1 cellular context compared by ENCODE assay signal in the genomic region with DNA sequence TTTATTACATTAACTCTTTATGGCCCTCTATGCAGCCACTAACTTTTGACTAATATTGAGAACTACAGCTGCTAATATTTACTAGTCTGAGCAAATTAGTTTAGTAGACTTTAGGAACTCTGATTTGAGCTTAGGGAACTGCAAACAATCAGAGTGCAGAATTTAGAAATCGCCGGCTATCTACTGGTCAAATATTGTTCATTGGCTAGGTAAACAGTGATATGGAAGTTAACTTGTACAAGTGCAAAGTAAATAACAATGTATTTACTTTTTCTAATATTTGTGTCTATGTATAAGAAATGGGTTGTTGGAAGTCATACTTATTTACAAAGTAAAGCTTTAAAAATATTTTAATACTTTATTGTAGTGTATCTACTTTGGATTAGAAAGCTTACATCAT.
TF ChIP-seq lines count a peak whose summit lies in the region.

No MANE protein-coding gene starts in this region.

TF ChIP-seq in HepG2, 621 proteins besides CTCF, POLR2A, EP300 and RAD21 (continued from another document and continues in another):
- TF ChIP-seq, protein P1, sequence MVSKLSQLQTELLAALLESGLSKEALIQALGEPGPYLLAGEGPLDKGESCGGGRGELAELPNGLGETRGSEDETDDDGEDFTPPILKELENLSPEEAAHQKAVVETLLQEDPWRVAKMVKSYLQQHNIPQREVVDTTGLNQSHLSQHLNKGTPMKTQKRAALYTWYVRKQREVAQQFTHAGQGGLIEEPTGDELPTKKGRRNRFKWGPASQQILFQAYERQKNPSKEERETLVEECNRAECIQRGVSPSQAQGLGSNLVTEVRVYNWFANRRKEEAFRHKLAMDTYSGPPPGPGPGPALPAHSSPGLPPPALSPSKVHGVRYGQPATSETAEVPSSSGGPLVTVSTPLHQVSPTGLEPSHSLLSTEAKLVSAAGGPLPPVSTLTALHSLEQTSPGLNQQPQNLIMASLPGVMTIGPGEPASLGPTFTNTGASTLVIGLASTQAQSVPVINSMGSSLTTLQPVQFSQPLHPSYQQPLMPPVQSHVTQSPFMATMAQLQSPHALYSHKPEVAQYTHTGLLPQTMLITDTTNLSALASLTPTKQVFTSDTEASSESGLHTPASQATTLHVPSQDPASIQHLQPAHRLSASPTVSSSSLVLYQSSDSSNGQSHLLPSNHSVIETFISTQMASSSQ (IDR thresholded peaks at IDR 0.05; ENCODE audit: low read depth), result no peak
- TF ChIP-seq, protein P1 (CRISPR knock-in tag; IDR thresholded peaks at IDR 0.05; ENCODE audit: borderline replicate concordance), result no peak
- TF ChIP-seq ADNP (CRISPR knock-in tag; IDR thresholded peaks at IDR 0.05), result no peak
- peak; percentile 89 for TF ChIP-seq HDAC2 (CRISPR knock-in tag; IDR thresholded peaks at IDR 0.05)
- no peak for TF ChIP-seq NCOA5 (CRISPR knock-in tag; IDR thresholded peaks at IDR 0.05)
- TF ChIP-seq, protein P2, sequence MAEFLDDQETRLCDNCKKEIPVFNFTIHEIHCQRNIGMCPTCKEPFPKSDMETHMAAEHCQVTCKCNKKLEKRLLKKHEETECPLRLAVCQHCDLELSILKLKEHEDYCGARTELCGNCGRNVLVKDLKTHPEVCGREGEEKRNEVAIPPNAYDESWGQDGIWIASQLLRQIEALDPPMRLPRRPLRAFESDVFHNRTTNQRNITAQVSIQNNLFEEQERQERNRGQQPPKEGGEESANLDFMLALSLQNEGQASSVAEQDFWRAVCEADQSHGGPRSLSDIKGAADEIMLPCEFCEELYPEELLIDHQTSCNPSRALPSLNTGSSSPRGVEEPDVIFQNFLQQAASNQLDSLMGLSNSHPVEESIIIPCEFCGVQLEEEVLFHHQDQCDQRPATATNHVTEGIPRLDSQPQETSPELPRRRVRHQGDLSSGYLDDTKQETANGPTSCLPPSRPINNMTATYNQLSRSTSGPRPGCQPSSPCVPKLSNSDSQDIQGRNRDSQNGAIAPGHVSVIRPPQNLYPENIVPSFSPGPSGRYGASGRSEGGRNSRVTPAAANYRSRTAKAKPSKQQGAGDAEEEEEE (CRISPR knock-in tag; IDR thresholded peaks at IDR 0.05; ENCODE audit: borderline replicate concordance), result no peak
- TF ChIP-seq NR2F2 (IDR thresholded peaks at IDR 0.05; ENCODE audit: borderline replicate concordance, low read depth), result peak; percentile 58; the same call in 1 of the 2 replicates
- no peak for TF ChIP-seq ZNF878 (CRISPR knock-in tag; IDR thresholded peaks at IDR 0.05)
- TF ChIP-seq SNAI1 (CRISPR knock-in tag; IDR thresholded peaks at IDR 0.05; ENCODE audit: borderline replicate concordance), result no peak
- TF ChIP-seq, protein P3, sequence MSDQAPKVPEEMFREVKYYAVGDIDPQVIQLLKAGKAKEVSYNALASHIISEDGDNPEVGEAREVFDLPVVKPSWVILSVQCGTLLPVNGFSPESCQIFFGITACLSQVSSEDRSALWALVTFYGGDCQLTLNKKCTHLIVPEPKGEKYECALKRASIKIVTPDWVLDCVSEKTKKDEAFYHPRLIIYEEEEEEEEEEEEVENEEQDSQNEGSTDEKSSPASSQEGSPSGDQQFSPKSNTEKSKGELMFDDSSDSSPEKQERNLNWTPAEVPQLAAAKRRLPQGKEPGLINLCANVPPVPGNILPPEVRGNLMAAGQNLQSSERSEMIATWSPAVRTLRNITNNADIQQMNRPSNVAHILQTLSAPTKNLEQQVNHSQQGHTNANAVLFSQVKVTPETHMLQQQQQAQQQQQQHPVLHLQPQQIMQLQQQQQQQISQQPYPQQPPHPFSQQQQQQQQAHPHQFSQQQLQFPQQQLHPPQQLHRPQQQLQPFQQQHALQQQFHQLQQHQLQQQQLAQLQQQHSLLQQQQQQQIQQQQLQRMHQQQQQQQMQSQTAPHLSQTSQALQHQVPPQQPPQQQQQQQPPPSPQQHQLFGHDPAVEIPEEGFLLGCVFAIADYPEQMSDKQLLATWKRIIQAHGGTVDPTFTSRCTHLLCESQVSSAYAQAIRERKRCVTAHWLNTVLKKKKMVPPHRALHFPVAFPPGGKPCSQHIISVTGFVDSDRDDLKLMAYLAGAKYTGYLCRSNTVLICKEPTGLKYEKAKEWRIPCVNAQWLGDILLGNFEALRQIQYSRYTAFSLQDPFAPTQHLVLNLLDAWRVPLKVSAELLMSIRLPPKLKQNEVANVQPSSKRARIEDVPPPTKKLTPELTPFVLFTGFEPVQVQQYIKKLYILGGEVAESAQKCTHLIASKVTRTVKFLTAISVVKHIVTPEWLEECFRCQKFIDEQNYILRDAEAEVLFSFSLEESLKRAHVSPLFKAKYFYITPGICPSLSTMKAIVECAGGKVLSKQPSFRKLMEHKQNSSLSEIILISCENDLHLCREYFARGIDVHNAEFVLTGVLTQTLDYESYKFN (CRISPR knock-in tag; conservative IDR thresholded peaks at IDR 0.05), result no peak
- TF ChIP-seq ZKSCAN1 (IDR thresholded peaks at IDR 0.05; ENCODE audit: low read length), result no peak
- TF ChIP-seq ZZZ3 (CRISPR knock-in tag; IDR thresholded peaks at IDR 0.05; ENCODE audit: borderline replicate concordance), result no peak
- TF ChIP-seq, protein P4, sequence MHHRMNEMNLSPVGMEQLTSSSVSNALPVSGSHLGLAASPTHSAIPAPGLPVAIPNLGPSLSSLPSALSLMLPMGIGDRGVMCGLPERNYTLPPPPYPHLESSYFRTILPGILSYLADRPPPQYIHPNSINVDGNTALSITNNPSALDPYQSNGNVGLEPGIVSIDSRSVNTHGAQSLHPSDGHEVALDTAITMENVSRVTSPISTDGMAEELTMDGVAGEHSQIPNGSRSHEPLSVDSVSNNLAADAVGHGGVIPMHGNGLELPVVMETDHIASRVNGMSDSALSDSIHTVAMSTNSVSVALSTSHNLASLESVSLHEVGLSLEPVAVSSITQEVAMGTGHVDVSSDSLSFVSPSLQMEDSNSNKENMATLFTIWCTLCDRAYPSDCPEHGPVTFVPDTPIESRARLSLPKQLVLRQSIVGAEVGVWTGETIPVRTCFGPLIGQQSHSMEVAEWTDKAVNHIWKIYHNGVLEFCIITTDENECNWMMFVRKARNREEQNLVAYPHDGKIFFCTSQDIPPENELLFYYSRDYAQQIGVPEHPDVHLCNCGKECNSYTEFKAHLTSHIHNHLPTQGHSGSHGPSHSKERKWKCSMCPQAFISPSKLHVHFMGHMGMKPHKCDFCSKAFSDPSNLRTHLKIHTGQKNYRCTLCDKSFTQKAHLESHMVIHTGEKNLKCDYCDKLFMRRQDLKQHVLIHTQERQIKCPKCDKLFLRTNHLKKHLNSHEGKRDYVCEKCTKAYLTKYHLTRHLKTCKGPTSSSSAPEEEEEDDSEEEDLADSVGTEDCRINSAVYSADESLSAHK (CRISPR knock-in tag; IDR thresholded peaks at IDR 0.05; ENCODE audit: borderline replicate concordance), result no peak
- TF ChIP-seq RFX3 (CRISPR knock-in tag; IDR thresholded peaks at IDR 0.05), result no peak
- TF ChIP-seq, protein P5, sequence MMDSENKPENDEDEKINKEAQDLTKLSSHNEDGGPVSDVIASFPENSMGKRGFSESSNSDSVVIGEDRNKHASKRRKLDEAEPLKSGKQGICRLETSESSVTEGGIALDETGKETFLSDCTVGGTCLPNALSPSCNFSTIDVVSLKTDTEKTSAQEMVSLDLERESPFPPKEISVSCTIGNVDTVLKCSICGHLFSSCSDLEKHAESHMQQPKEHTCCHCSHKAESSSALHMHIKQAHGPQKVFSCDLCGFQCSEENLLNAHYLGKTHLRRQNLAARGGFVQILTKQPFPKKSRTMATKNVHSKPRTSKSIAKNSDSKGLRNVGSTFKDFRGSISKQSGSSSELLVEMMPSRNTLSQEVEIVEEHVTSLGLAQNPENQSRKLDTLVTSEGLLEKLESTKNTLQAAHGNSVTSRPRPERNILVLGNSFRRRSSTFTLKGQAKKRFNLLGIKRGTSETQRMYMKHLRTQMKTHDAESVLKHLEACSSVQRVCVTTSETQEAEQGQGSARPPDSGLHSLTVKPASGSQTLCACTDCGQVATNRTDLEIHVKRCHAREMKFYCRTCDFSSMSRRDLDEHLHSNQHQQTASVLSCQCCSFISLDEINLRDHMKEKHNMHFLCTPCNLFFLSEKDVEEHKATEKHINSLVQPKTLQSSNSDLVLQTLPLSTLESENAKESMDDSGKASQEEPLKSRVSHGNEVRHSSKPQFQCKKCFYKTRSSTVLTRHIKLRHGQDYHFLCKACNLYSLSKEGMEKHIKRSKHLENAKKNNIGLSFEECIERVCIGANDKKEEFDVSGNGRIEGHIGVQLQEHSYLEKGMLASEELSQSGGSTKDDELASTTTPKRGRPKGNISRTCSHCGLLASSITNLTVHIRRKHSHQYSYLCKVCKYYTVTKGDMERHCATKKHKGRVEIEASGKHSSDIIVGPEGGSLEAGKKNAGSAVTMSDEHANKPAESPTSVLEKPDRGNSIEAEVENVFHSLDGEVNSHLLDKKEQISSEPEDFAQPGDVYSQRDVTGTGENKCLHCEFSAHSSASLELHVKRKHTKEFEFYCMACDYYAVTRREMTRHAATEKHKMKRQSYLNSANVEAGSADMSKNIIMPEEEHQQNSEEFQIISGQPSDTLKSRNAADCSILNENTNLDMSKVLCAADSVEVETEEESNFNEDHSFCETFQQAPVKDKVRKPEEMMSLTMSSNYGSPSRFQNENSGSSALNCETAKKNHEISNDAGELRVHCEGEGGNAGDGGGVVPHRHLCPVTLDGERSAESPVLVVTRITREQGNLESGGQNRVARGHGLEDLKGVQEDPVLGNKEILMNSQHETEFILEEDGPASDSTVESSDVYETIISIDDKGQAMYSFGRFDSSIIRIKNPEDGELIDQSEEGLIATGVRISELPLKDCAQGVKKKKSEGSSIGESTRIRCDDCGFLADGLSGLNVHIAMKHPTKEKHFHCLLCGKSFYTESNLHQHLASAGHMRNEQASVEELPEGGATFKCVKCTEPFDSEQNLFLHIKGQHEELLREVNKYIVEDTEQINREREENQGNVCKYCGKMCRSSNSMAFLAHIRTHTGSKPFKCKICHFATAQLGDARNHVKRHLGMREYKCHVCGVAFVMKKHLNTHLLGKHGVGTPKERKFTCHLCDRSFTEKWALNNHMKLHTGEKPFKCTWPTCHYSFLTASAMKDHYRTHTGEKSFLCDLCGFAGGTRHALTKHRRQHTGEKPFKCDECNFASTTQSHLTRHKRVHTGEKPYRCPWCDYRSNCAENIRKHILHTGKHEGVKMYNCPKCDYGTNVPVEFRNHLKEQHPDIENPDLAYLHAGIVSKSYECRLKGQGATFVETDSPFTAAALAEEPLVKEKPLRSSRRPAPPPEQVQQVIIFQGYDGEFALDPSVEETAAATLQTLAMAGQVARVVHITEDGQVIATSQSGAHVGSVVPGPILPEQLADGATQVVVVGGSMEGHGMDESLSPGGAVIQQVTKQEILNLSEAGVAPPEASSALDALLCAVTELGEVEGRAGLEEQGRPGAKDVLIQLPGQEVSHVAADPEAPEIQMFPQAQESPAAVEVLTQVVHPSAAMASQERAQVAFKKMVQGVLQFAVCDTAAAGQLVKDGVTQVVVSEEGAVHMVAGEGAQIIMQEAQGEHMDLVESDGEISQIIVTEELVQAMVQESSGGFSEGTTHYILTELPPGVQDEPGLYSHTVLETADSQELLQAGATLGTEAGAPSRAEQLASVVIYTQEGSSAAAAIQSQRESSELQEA (CRISPR knock-in tag; IDR thresholded peaks at IDR 0.05; ENCODE audit: not compliant biosample characterization), result no peak
- TF ChIP-seq, protein P6, sequence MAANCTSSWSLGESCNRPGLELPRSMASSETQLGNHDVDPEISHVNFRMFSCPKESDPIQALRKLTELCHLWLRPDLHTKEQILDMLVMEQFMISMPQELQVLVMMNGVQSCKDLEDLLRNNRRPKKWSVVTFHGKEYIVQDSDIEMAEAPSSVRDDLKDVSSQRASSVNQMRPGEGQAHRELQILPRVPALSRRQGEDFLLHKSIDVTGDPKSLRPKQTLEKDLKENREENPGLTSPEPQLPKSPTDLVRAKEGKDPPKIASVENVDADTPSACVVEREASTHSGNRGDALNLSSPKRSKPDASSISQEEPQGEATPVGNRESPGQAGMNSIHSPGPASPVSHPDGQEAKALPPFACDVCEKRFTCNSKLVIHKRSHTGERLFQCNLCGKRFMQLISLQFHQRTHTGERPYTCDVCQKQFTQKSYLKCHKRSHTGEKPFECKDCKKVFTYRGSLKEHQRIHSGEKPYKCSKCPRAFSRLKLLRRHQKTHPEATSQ (CRISPR knock-in tag; IDR thresholded peaks at IDR 0.05; ENCODE audit: borderline replicate concordance), result no peak
- TF ChIP-seq, protein P7, sequence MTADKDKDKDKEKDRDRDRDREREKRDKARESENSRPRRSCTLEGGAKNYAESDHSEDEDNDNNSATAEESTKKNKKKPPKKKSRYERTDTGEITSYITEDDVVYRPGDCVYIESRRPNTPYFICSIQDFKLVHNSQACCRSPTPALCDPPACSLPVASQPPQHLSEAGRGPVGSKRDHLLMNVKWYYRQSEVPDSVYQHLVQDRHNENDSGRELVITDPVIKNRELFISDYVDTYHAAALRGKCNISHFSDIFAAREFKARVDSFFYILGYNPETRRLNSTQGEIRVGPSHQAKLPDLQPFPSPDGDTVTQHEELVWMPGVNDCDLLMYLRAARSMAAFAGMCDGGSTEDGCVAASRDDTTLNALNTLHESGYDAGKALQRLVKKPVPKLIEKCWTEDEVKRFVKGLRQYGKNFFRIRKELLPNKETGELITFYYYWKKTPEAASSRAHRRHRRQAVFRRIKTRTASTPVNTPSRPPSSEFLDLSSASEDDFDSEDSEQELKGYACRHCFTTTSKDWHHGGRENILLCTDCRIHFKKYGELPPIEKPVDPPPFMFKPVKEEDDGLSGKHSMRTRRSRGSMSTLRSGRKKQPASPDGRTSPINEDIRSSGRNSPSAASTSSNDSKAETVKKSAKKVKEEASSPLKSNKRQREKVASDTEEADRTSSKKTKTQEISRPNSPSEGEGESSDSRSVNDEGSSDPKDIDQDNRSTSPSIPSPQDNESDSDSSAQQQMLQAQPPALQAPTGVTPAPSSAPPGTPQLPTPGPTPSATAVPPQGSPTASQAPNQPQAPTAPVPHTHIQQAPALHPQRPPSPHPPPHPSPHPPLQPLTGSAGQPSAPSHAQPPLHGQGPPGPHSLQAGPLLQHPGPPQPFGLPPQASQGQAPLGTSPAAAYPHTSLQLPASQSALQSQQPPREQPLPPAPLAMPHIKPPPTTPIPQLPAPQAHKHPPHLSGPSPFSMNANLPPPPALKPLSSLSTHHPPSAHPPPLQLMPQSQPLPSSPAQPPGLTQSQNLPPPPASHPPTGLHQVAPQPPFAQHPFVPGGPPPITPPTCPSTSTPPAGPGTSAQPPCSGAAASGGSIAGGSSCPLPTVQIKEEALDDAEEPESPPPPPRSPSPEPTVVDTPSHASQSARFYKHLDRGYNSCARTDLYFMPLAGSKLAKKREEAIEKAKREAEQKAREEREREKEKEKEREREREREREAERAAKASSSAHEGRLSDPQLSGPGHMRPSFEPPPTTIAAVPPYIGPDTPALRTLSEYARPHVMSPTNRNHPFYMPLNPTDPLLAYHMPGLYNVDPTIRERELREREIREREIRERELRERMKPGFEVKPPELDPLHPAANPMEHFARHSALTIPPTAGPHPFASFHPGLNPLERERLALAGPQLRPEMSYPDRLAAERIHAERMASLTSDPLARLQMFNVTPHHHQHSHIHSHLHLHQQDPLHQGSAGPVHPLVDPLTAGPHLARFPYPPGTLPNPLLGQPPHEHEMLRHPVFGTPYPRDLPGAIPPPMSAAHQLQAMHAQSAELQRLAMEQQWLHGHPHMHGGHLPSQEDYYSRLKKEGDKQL (CRISPR knock-in tag; IDR thresholded peaks at IDR 0.05; ENCODE audit: low read depth), result peak; percentile 97
- no peak for TF ChIP-seq NBN (conservative IDR thresholded peaks at IDR 0.05)
